In genomic region chr3:187516446-187516845, GRCh38 we compare ENCODE assay signal across 18 cellular contexts.
A peak's percentile ranks its signal among the peaks of the same experiment; 100 is the strongest.
DNase-seq lines count a peak whose midpoint lies in the region; ATAC-seq, FAIRE-seq and TF ChIP-seq lines count a peak whose summit lies in the region.
"Had no signal": no experiment of that assay in that cellular context is flagged by ENCODE, and none has a peak within 500 bp of the region (broad histone marks: within the 10 kb centered on the region; RNA-seq: fewer than 3 reads in every experiment).

No MANE protein-coding gene starts in this region.

- H2AFZ ChIP-seq in GM23248 (no peak overlapping the region), H9 (ENCODE audit: low read length) (no peak overlapping the region)

- H3K79me1 ChIP-seq in H9 (ENCODE audit: insufficient read depth, low read depth, low read length, poor library complexity, severe bottlenecking), result no peaks in the 10 kb centered on the region

- no peak overlapping the region for H3T11ph ChIP-seq in H9 (ENCODE audit: low read length)

- H3K23ac ChIP-seq in H9 (ENCODE audit: insufficient read length, low read depth, low read length), result no peak overlapping the region

- H3K4me2 ChIP-seq in GM23248 (ENCODE audit: unreplicated experiment) (no peak overlapping the region), H9 (ENCODE audit: insufficient read depth, insufficient read length, low read length) (no peak overlapping the region)

- no peak overlapping the region for H3K18ac ChIP-seq in H9 (ENCODE audit: insufficient read length, low read depth, low read length)

- no peaks in the 10 kb centered on the region for H3K36me3 ChIP-seq in GM23248 (ENCODE audit: low read depth)
- H3K36me3 ChIP-seq: BE2C had no signal

- 72 to 78% methylated on average over 2 of the region's 2 CpGs for WGBS in GM23248 (ENCODE audit: low coverage in 1 of 2, low lambda C conversion rate in 2 of 2, missing lambda C conversion rate in 2 of 2), 2 experiments
- no CpG with 5 or more reads among the region's 2 CpGs for WGBS in H9 (ENCODE audit: extremely low coverage, insufficient read length, low lambda C conversion rate)

- no peak overlapping the region for H2AK5ac ChIP-seq in H9 (ENCODE audit: insufficient read length, low read length)

- DNase-seq in GM23248, result peak; percentile 19
- no peak for DNase-seq in chondrocyte (ENCODE audit: low spot score)
- peak; percentile 8 for DNase-seq in fibroblast of peridontal ligament (ENCODE audit: extremely low read depth)
- DNase-seq in left colon, result no peak
- no peak for DNase-seq in SIG-M5 (lab: John Stamatoyannopoulos, UW)
- no peak for DNase-seq in H9
- DNase-seq in H54 (ENCODE audit: insufficient read length, low spot score), result no peak
- DNase-seq: BE2C; CD8-positive, alpha-beta T cell; COR-L47; DND-41; GF-D8; HCEC 1CT; HFFc6; KG1 had no signal

- H3K27me3 ChIP-seq in GM23248 (replicated peaks; ENCODE audit: insufficient read depth), result no peaks in the 10 kb centered on the region
- H3K27me3 ChIP-seq in H9 (ENCODE audit: insufficient read depth, low read length), result no peaks in the 10 kb centered on the region
- H3K27me3 ChIP-seq: BE2C had no signal

- no peak overlapping the region for H3K4me3 ChIP-seq in GM23248

- H3K9ac ChIP-seq in GM23248, result no peak overlapping the region
- H3K9ac ChIP-seq in H9 (ENCODE audit: extremely low read depth, insufficient read length, low read length), result no peak overlapping the region

- no peak overlapping the region for H3K4me3 Mint-ChIP-seq in chondrocyte (ENCODE audit: unreplicated experiment)
- no peak overlapping the region for H3K4me3 Mint-ChIP-seq in H9
- H3K4me3 Mint-ChIP-seq: CD8-positive, alpha-beta T cell; HFFc6; IgD-negative memory B cell had no signal

- no peak overlapping the region for H2BK12ac ChIP-seq in H9 (ENCODE audit: insufficient read length, low read depth, low read length)

- H3F3A ChIP-seq in GM23248 (ENCODE audit: insufficient read depth), result peaks cover 17% of the 10 kb centered on the region; the same call in 1 of the 2 replicates

- H3K27ac ChIP-seq in GM23248 (no peak overlapping the region), H9 (ENCODE audit: insufficient read length, low read depth, low read length) (no peak overlapping the region)
- H3K27ac ChIP-seq: C4-2B had no signal

- no peak overlapping the region for H3K4ac ChIP-seq in H9 (ENCODE audit: low read depth, low read length)

- H3K4me1 Mint-ChIP-seq in chondrocyte (ENCODE audit: low read depth), result peaks cover 55% of the 10 kb centered on the region
- peaks cover 35 to 40% of the 10 kb centered on the region in 2 experiments for H3K4me1 Mint-ChIP-seq in H9

- H4K20me1 ChIP-seq in GM23248 (ENCODE audit: insufficient read depth) (no peaks in the 10 kb centered on the region), H9 (ENCODE audit: control insufficient read depth, insufficient read depth, insufficient read length) (no peaks in the 10 kb centered on the region)

- H4K91ac ChIP-seq in H9 (ENCODE audit: insufficient read length, low read depth, low read length), result no peak overlapping the region

- H3K14ac ChIP-seq in H9 (ENCODE audit: insufficient read depth, low read length), result no peak overlapping the region

- no peak overlapping the region for H2BK20ac ChIP-seq in H9 (ENCODE audit: low read depth, low read length, poor library complexity, severe bottlenecking)

- H3K23me2 ChIP-seq in H9 (ENCODE audit: insufficient read length, low read depth, low read length, poor library complexity, severe bottlenecking), result no peaks in the 10 kb centered on the region

- H3K9me3 Mint-ChIP-seq in chondrocyte (ENCODE audit: low read depth), result peaks cover 11% of the 10 kb centered on the region
- peaks cover 25% of the 10 kb centered on the region in 2 experiments for H3K9me3 Mint-ChIP-seq in H9
- H3K9me3 Mint-ChIP-seq: CD8-positive, alpha-beta T cell; HFFc6 had no signal

- H2BK120ac ChIP-seq in H9 (ENCODE audit: low read depth, low read length, poor library complexity, severe bottlenecking), result no peak overlapping the region

- H3K4me1 ChIP-seq in GM23248 (ENCODE audit: insufficient read depth), result peaks cover 29% of the 10 kb centered on the region
- H3K4me1 ChIP-seq in H9 (ENCODE audit: insufficient read depth, low read length), result peaks cover 15% of the 10 kb centered on the region
- H3K4me1 ChIP-seq: BE2C had no signal

- no peak overlapping the region for H4K8ac ChIP-seq in H9 (replicated peaks; ENCODE audit: insufficient read length, low read depth, low read length)

- in situ Hi-C loops in GM23248 (cut with MboI), result no loop called here

- H2BK5ac ChIP-seq in H9 (ENCODE audit: insufficient read length, low read length), result no peak overlapping the region

- H3K9me2 ChIP-seq in GM23248 (ENCODE audit: insufficient read depth), result no peaks in the 10 kb centered on the region

- TF ChIP-seq POLR2A in H54 (IDR thresholded peaks at IDR 0.05; ENCODE audit: low read depth, low read length), result no peak

- H3K79me2 ChIP-seq in GM23248 (ENCODE audit: insufficient read depth), result no peaks in the 10 kb centered on the region
- no peaks in the 10 kb centered on the region for H3K79me2 ChIP-seq in H9 (ENCODE audit: insufficient read depth, low read length)

- FAIRE-seq in H54 (lab: Jason Lieb, UNC), result no peak
- FAIRE-seq: A204.1 had no signal

- H3K9me3 ChIP-seq in GM23248 (ENCODE audit: low read depth) (no peaks in the 10 kb centered on the region), H9 (ENCODE audit: control insufficient read depth, low read depth, low read length) (peaks cover 6% of the 10 kb centered on the region)
- H3K9me3 ChIP-seq: BE2C had no signal

- no peak overlapping the region for H4K5ac ChIP-seq in H9 (ENCODE audit: insufficient read length, low read depth, low read length)

- intact Hi-C loops in left colon (cut with DNase I, micrococcal nuclease), result no loop called here

- H3K27me3 Mint-ChIP-seq in chondrocyte (ENCODE audit: low read depth) (no peaks in the 10 kb centered on the region), H9 (ENCODE audit: low read depth) (no peaks in the 10 kb centered on the region; the same call in 1 of the 2 replicates)

- peak overlapping the region; percentile 91 for H3K27ac Mint-ChIP-seq in chondrocyte (ENCODE audit: unreplicated experiment)
- no peak overlapping the region for H3K27ac Mint-ChIP-seq in H9
- H3K27ac Mint-ChIP-seq: CD8-positive, alpha-beta T cell; HFFc6; IgD-negative memory B cell had no signal

- H2BK15ac ChIP-seq in H9 (ENCODE audit: low read depth, low read length), result no peak overlapping the region

- no peak overlapping the region for H3K56ac ChIP-seq in H9 (ENCODE audit: insufficient read length, low read depth, low read length)

- no peak for ATAC-seq in left colon
- ATAC-seq: CD8-positive, alpha-beta T cell had no signal

- H3K36me3 Mint-ChIP-seq in chondrocyte (ENCODE audit: low read depth) (peaks cover 6% of the 10 kb centered on the region), H9 (ENCODE audit: insufficient read depth in 1 of 3, low read depth in 3 of 3) (peaks cover 18 to 26% (median 21%) of the 10 kb centered on the region in 3 experiments)
- H3K36me3 Mint-ChIP-seq: CD8-positive, alpha-beta T cell; IgD-negative memory B cell had no signal

- no peak for TF ChIP-seq CTCF in chondrocyte (IDR thresholded peaks at IDR 0.05)
- no peak for TF ChIP-seq CTCF in H9 (conservative IDR thresholded peaks at IDR 0.05)

Comparison
In these comparisons a context has a peak if more than half of its experiments do, and no peak if none do; other contexts are left out.
1. DNase-seq: peak in GM23248 (single experiment) and fibroblast of peridontal ligament (single experiment); none in chondrocyte (single experiment), left colon (0 of 2), SIG-M5 (single experiment), H9 (single experiment) and H54 (single experiment).